Comparison of ENCODE assay signal across 19 cellular contexts in the genomic region with DNA sequence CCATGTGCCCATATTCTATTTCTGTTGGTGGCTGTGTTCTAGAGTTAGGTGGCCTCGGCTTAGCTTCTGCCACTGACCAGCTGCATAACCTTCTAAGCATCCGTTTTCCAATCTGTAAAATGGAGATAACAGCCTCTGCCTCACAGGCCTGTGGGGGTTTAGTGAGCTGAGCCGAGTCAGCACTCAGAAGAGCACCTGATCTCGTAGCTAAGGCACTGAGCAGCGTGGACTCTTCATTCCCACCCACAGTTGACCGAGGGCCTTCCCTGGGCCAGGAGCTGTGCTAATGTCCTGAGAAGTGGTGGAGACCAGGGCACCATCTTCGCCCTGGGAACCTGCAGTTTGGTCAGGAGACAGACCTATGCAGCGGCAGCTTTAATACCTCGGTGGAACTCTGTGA.
"Had no signal": no experiment of that assay in that cellular context is flagged by ENCODE, and none has a peak within 500 bp of the region (broad histone marks: within the 10 kb centered on the region; RNA-seq: fewer than 3 reads in every experiment).

No MANE protein-coding gene starts in this region.

- H3K9ac ChIP-seq: neural progenitor cell had no signal

- H3K9me3 ChIP-seq: left lung, lower lobe of right lung, neutrophil, right atrium auricular region, right lobe of liver, tibial nerve, uterus had no signal

- H3K4me1 ChIP-seq: left lung, lower lobe of right lung, right atrium auricular region, tibial nerve, uterus had no signal

- FAIRE-seq: keratinocyte had no signal

- H3K4me3 ChIP-seq: left lung, lower lobe of right lung, neural progenitor cell, right atrium auricular region, right lobe of liver, smooth muscle cell, tibial nerve, uterus had no signal

- H3K27ac ChIP-seq: left lung, lower lobe of right lung, neural progenitor cell, neutrophil, right atrium auricular region, right lobe of liver, tibial nerve, uterus had no signal

- DNase-seq: left colon; left lung; lower lobe of right lung; mammary epithelial cell; occipital lobe; stimulated activated CD4-positive, alpha-beta T cell treated with anti-CD3 and anti-CD28 coated beads, Interleukin-1b, Interleukin-23, amount 100 ng/mL, for 48 hours; stimulated activated CD4-positive, alpha-beta T cell treated with anti-CD3 and anti-CD28 coated beads, Interleukin-2, amount 100 ng/mL, for 48 hours; stimulated activated CD4-positive, alpha-beta T cell treated with anti-CD3 and anti-CD28 coated beads, Interleukin-4, amount 100 ng/mL, for 4 hours; stimulated activated CD8-positive, alpha-beta memory T cell treated with anti-CD3 and anti-CD28 coated beads, Interleukin-4, amount 100 ng/mL, for 48 hours; stimulated activated naive CD4-positive, alpha-beta T cell treated with Interleukin-2 at 50 U/mL for 16 hours; stimulated activated naive CD8-positive, alpha-beta T cell treated with anti-CD3 and anti-CD28 coated beads, Interleukin-15, amount 100 ng/mL, for 72 hours; uterus had no signal

- H3K27me3 ChIP-seq: neural progenitor cell, right atrium auricular region, right lobe of liver, tibial nerve, uterus had no signal

- H3K36me3 ChIP-seq: left lung, lower lobe of right lung, neural progenitor cell, neutrophil, right atrium auricular region, right lobe of liver, tibial nerve, uterus had no signal

- H3K4me2 ChIP-seq: neural progenitor cell, smooth muscle cell had no signal
